In genomic region chr14:24339284-24340151, GRCh38 we compare ENCODE assay signal across 8 cellular contexts. TPM values are rescaled to one million over a fixed set of nuclear protein-coding genes. Genes with fewer than 3 reads are reported as not detected.
DNase-seq lines count a peak whose midpoint lies in the region; ATAC-seq, FAIRE-seq and TF ChIP-seq lines count a peak whose summit lies in the region.

RIPK3 (minus strand) TSS chr14:24339991; CDS start chr14:24339826, 165 bp downstream.

- peaks cover 23% of the 10 kb centered on the region for H3K27me3 Mint-ChIP-seq in T-helper 17 cell

- peak within 1 kb of the TSS; percentile 91 for H3K4me3 Mint-ChIP-seq in T-helper 17 cell

- H3K4me3 ChIP-seq in body of pancreas = peak within 1 kb of the TSS; percentile 8 to 28
- peak within 1 kb of the TSS; percentile 48 for H3K4me3 ChIP-seq in lower leg skin (ENCODE audit: low read depth, poor library complexity, severe bottlenecking)

- H3K4me1 Mint-ChIP-seq in T-helper 17 cell = peaks cover 26% of the 10 kb centered on the region

- no peak for TF ChIP-seq CTCF in body of pancreas (IDR thresholded peaks at IDR 0.05)
- no peak for TF ChIP-seq CTCF in lower leg skin (IDR thresholded peaks at IDR 0.05)

- peak within 1 kb of the TSS in 2 of 4 donors; percentile 57 to 59 for H3K27ac ChIP-seq in body of pancreas

- peaks cover 29% of the 10 kb centered on the region for H3K4me1 ChIP-seq in body of pancreas

- peak within 1 kb of the TSS; percentile 69 for H3K27ac Mint-ChIP-seq in T-helper 17 cell

- peak; percentile 46 to 51 (median 48) for DNase-seq in T-helper 17 cell
- DNase-seq in body of pancreas = peak; percentile 63 to 79 (median 74)
- peak in 1 of 2 donors; percentile 90 for DNase-seq in lower leg skin (ENCODE audit: low spot score in 2 of 2)
- peak; percentile 42 to 53 for DNase-seq in stimulated activated CD8-positive, alpha-beta memory T cell treated with anti-CD3 and anti-CD28 coated beads, Interleukin-15, amount 100 ng/mL, for 48 hours (ENCODE audit: low read depth in 2 of 2)
- no peak for DNase-seq in RCC 7860 (ENCODE audit: low spot score)
- DNase-seq in frontal cortex (ENCODE audit: low spot score in 2 of 2) = no peak

- TF ChIP-seq POLR2A in GM18526 (IDR thresholded peaks at IDR 0.05; ENCODE audit: extremely low read depth, insufficient read length) = peak; percentile 69
- peak in 2 of 3 donors; percentile 51 to 55 for TF ChIP-seq POLR2A in body of pancreas (IDR thresholded peaks at IDR 0.05)
- TF ChIP-seq POLR2A in lower leg skin (IDR thresholded peaks at IDR 0.05) = no peak

- H3K27me3 ChIP-seq in body of pancreas = peaks cover 0 to 4% of the 10 kb centered on the region in 2 donors

- FAIRE-seq in RCC 7860 (lab: Jason Lieb, UNC) = no peak
- no peak for FAIRE-seq in frontal cortex (lab: Jason Lieb, UNC)

- ATAC-seq in HG02943 (IDR thresholded peaks at IDR 0.05; ENCODE audit: low read depth, unreplicated experiment) (peak; percentile 77), T-helper 17 cell (peak; percentile 95), body of pancreas (peak; percentile 81)

- H3K36me3 Mint-ChIP-seq in T-helper 17 cell (ENCODE audit: low read depth) = peaks cover 7% of the 10 kb centered on the region

- H3K9me3 ChIP-seq in T-helper 17 cell (ENCODE audit: control insufficient read depth, low read length, poor library complexity, severe bottlenecking) (no peaks in the 10 kb centered on the region), body of pancreas (no peaks in the 10 kb centered on the region)

- H3K36me3 ChIP-seq in body of pancreas (replicated peaks in 1 of 2; ENCODE audit: insufficient read depth in 1 of 2, low read depth in 2 of 2) = no peaks in the 10 kb centered on the region

- whole genome bisulfite sequencing in body of pancreas, 2 donors = 6 to 9% methylated on average over 24 to 51 of the region's 51 CpGs
- 11 to 16% methylated on average over 17 to 32 of the region's 51 CpGs for WGBS in lower leg skin, 2 donors

- intact Hi-C loops in body of pancreas (cut with DNase I) = loop anchor here (10.0 kb wide), 1 partner anchor 95 kb away; no protein-coding TSS in a partner anchor
- intact Hi-C loops in lower leg skin (cut with DNase I; ENCODE audit: low total_unique reads) = no loop called here

RNA-seq across cellular contexts. Expression of gene RIPK3, which starts in this region (rescaled TPM):
- total RNA-seq in T-helper 17 cell = 10 to 100 TPM; 22.7 to 26.1 TPM
- 1 to 10 TPM; 6.0 to 9.9 TPM for total RNA-seq in body of pancreas
- total RNA-seq in lower leg skin = 10 to 100 TPM in 1 of 4 donors, 1 to 10 TPM in 3; 6.3 to 18.0 (median 7.2) TPM
- under 0.01 TPM for total RNA-seq in frontal cortex

Comparison
In these comparisons a context has a peak if more than half of its experiments do, and no peak if none do; other contexts are left out.
1. POLR2A ChIP-seq: peak in GM18526 (single experiment) and body of pancreas (2 of 3); none in lower leg skin (0 of 2).
2. DNase-seq: peak in T-helper 17 cell (3 of 3), body of pancreas (4 of 4) and stimulated activated CD8-positive, alpha-beta memory T cell treated with anti-CD3 and anti-CD28 coated beads, Interleukin-15, amount 100 ng/mL, for 48 hours (2 of 2); none in RCC 7860 (single experiment) and frontal cortex (0 of 2).
3. Peak in every context shown above with its lines, with median percentiles within 50 percentile points of each other: ATAC-seq.